ENCODE assay signal across 20 cellular contexts in genomic region chr6:23533311-23533710, GRCh38.
"Had no signal": no experiment of that assay in that cellular context is flagged by ENCODE, and none has a peak within 500 bp of the region (broad histone marks: within the 10 kb centered on the region; RNA-seq: fewer than 3 reads in every experiment).

No MANE protein-coding gene starts in this region.

- H3K27me3 Mint-ChIP-seq: activated CD4-positive, alpha-beta T cell treated with anti-CD3 and anti-CD28 coated beads for 36 hours; stimulated activated naive CD8-positive, alpha-beta T cell treated with anti-CD3 and anti-CD28 coated beads, Interleukin-15, Interleukin-2, amounts not matched to agents 100 ng/mL and 50 ng/mL, for 24 hours had no signal

- H3K36me3 Mint-ChIP-seq: mesothelial cell of epicardium, WTC11 had no signal

- H3K27me3 ChIP-seq: body of pancreas, colonic mucosa, left lung, right atrium auricular region, vagina had no signal

- H3K9me3 ChIP-seq: body of pancreas, colonic mucosa, left lung, right atrium auricular region, vagina had no signal

- H3K4me3 Mint-ChIP-seq: activated CD4-positive, alpha-beta T cell treated with anti-CD3 and anti-CD28 coated beads for 36 hours; mesothelial cell of epicardium; nephron progenitor cell; stimulated activated naive CD8-positive, alpha-beta T cell treated with anti-CD3 and anti-CD28 coated beads, Interleukin-15, Interleukin-2, amounts not matched to agents 100 ng/mL and 50 ng/mL, for 24 hours; T-helper 2 cell treated with Interferon-gamma antibody and Interleukin-4, amounts not matched to agents 5 μg/mL and 100 μg/mL, for 36 hours; WTC11 had no signal

- H3K4me3 ChIP-seq: body of pancreas, colonic mucosa, left lung, right atrium auricular region, vagina had no signal

- H3K27ac ChIP-seq: body of pancreas, colonic mucosa, left lung, vagina had no signal

- H3K36me3 ChIP-seq: colonic mucosa, left lung, right atrium auricular region, vagina had no signal

- DNase-seq: activated CD4-positive, alpha-beta T cell treated with anti-CD3 and anti-CD28 coated beads for 36 hours; activated CD4-positive, alpha-beta T cell treated with anti-CD3 and anti-CD28 coated beads, Interleukin-2, amount 50 U/mL, for 48 hours; activated naive CD4-positive, alpha-beta T cell treated with Interleukin-2 at 50 U/mL for 16 hours; central memory CD4-positive, alpha-beta T cell; colonic mucosa; erythroblast; foreskin melanocyte; left lung; nephron progenitor cell; occipital lobe; stimulated activated CD4-positive, alpha-beta T cell treated with anti-CD3 and anti-CD28 coated beads, Interleukin-2, amount 100 ng/mL, for 24 hours; trophoblast cell had no signal

- H3K27ac Mint-ChIP-seq: activated CD4-positive, alpha-beta T cell treated with anti-CD3 and anti-CD28 coated beads for 36 hours; activated T-helper 2 cell treated with anti-CD3 and anti-CD28 coated beads, Interferon-gamma antibody, Interleukin-2, Interleukin-4, amounts not matched to agents 10 μg/mL and 5 μg/mL and 100 μg/mL, durations not matched to agents 14 hours and 24 hours and 36 hours; mesothelial cell of epicardium; nephron progenitor cell; stimulated activated naive CD8-positive, alpha-beta T cell treated with anti-CD3 and anti-CD28 coated beads, Interleukin-15, Interleukin-2, amounts not matched to agents 100 ng/mL and 50 ng/mL, for 24 hours; T-helper 2 cell treated with Interferon-gamma antibody and Interleukin-4, amounts not matched to agents 5 μg/mL and 100 μg/mL, for 36 hours; WTC11 had no signal

- H3K4me1 Mint-ChIP-seq: mesothelial cell of epicardium had no signal

- H3K4me1 ChIP-seq: body of pancreas, colonic mucosa, left lung, right atrium auricular region, vagina had no signal

- ATAC-seq: activated CD4-positive, alpha-beta T cell treated with anti-CD3 and anti-CD28 coated beads for 36 hours; body of pancreas; left lung; WTC11 had no signal

- H3K9me3 Mint-ChIP-seq: activated T-helper 2 cell treated with anti-CD3 and anti-CD28 coated beads, Interferon-gamma antibody, Interleukin-2, Interleukin-4, amounts not matched to agents 10 μg/mL and 5 μg/mL and 100 μg/mL, durations not matched to agents 14 hours and 24 hours and 36 hours had no signal
